ENCODE assay signal across 23 cellular contexts in genomic region chr15:63683343-63683951, GRCh38.
DNase-seq lines count a peak whose midpoint lies in the region; ATAC-seq and TF ChIP-seq lines count a peak whose summit lies in the region.
"Had no signal": no experiment of that assay in that cellular context is flagged by ENCODE, and none has a peak within 500 bp of the region (broad histone marks: within the 10 kb centered on the region; RNA-seq: fewer than 3 reads in every experiment).

No MANE protein-coding gene starts in this region.

- POLR2A ChIA-PET in activated CD4-positive, alpha-beta T cell treated with anti-CD3 and anti-CD28 coated beads for 36 hours (lab: Charles Lee), result interaction anchor here (1.0 kb wide), 1 partner anchor 85 kb away, joined by 4 read pairs; no protein-coding TSS in a partner anchor
- POLR2A ChIA-PET in CD4-positive, alpha-beta T cell (lab: Charles Lee), result interaction anchor here (1.3 kb wide), 1 partner anchor 410 kb away, joined by 3 read pairs; no protein-coding TSS in a partner anchor
- POLR2A ChIA-PET in naive thymus-derived CD8-positive, alpha-beta T cell (lab: Charles Lee), result interaction anchor here (0.5 kb wide), 1 partner anchor 27 kb away, joined by 3 read pairs; no protein-coding TSS in a partner anchor

- H3K9me3 Mint-ChIP-seq in activated CD4-positive, alpha-beta T cell treated with anti-CD3 and anti-CD28 coated beads for 36 hours (ENCODE audit: low read depth), result no peaks in the 10 kb centered on the region
- no peaks in the 10 kb centered on the region for H3K9me3 Mint-ChIP-seq in CD4-positive, alpha-beta T cell
- no peaks in the 10 kb centered on the region for H3K9me3 Mint-ChIP-seq in naive thymus-derived CD8-positive, alpha-beta T cell
- H3K9me3 Mint-ChIP-seq: HFFc6 had no signal

- H3K4me1 Mint-ChIP-seq in activated CD4-positive, alpha-beta T cell treated with anti-CD3 and anti-CD28 coated beads for 36 hours, result peaks cover 2% of the 10 kb centered on the region
- H3K4me1 Mint-ChIP-seq in CD4-positive, alpha-beta T cell (ENCODE audit: low read depth), result no peaks in the 10 kb centered on the region
- peaks cover 2% of the 10 kb centered on the region for H3K4me1 Mint-ChIP-seq in T-helper 17 cell
- peaks cover 0 to 2% (median 0%) of the 10 kb centered on the region in 4 donors for H3K4me1 Mint-ChIP-seq in naive thymus-derived CD8-positive, alpha-beta T cell

- no peak overlapping the region for H3K4me3 ChIP-seq in smooth muscle cell
- H3K4me3 ChIP-seq: BLaER1 treated with 17β-estradiol and CSF1 and Interleukin-3, amounts not matched to agents 10 nM and 100 nM; PC-9 had no signal

- H3K4me1 ChIP-seq in smooth muscle cell (ENCODE audit: low read depth), result no peaks in the 10 kb centered on the region
- H3K4me1 ChIP-seq: BLaER1 treated with 17β-estradiol and CSF1 and Interleukin-3, amounts not matched to agents 10 nM and 100 nM had no signal

- no peak overlapping the region for H3K4me2 ChIP-seq in smooth muscle cell
- H3K4me2 ChIP-seq: BLaER1 treated with 17β-estradiol and CSF1 and Interleukin-3, amounts not matched to agents 10 nM and 100 nM; PC-9 had no signal

- H4K20me1 ChIP-seq in smooth muscle cell (ENCODE audit: low read depth), result no peaks in the 10 kb centered on the region
- H4K20me1 ChIP-seq: BLaER1 treated with 17β-estradiol and CSF1 and Interleukin-3, amounts not matched to agents 10 nM and 100 nM had no signal

- no peaks in the 10 kb centered on the region for H3K79me2 ChIP-seq in smooth muscle cell (ENCODE audit: low read depth)

- TF ChIP-seq CTCF in CD4-positive, alpha-beta T cell (IDR thresholded peaks at IDR 0.05), result no peak
- no peak for TF ChIP-seq CTCF in smooth muscle cell (IDR thresholded peaks at IDR 0.05; ENCODE audit: borderline replicate concordance, insufficient read depth, poor library complexity, severe bottlenecking)

- H3K27me3 ChIP-seq in CD4-positive, alpha-beta T cell (ENCODE audit: control insufficient read depth, insufficient read depth, low read length), result no peaks in the 10 kb centered on the region
- no peaks in the 10 kb centered on the region for H3K27me3 ChIP-seq in smooth muscle cell (ENCODE audit: low read depth)
- H3K27me3 ChIP-seq: BLaER1 treated with 17β-estradiol and CSF1 and Interleukin-3, amounts not matched to agents 10 nM and 100 nM had no signal

- H3K36me3 Mint-ChIP-seq in activated CD4-positive, alpha-beta T cell treated with anti-CD3 and anti-CD28 coated beads for 36 hours (ENCODE audit: low read depth), result peaks cover 18% of the 10 kb centered on the region
- H3K36me3 Mint-ChIP-seq in CD4-positive, alpha-beta T cell (ENCODE audit: low read depth), result peaks cover 23% of the 10 kb centered on the region
- H3K36me3 Mint-ChIP-seq in T-helper 17 cell (ENCODE audit: low read depth), result peaks cover 3% of the 10 kb centered on the region
- H3K36me3 Mint-ChIP-seq in naive thymus-derived CD8-positive, alpha-beta T cell, result peaks cover 0 to 18% (median 10%) of the 10 kb centered on the region in 3 donors

- H3K27me3 Mint-ChIP-seq in activated CD4-positive, alpha-beta T cell treated with anti-CD3 and anti-CD28 coated beads for 36 hours, result no peaks in the 10 kb centered on the region
- H3K27me3 Mint-ChIP-seq in CD4-positive, alpha-beta T cell, result no peaks in the 10 kb centered on the region
- no peaks in the 10 kb centered on the region for H3K27me3 Mint-ChIP-seq in T-helper 17 cell
- no peaks in the 10 kb centered on the region for H3K27me3 Mint-ChIP-seq in naive thymus-derived CD8-positive, alpha-beta T cell

- no peaks in the 10 kb centered on the region for H3K9me3 ChIP-seq in CD4-positive, alpha-beta T cell (ENCODE audit: control insufficient read depth, low read length)
- H3K9me3 ChIP-seq in T-helper 17 cell (ENCODE audit: control insufficient read depth, low read length, poor library complexity, severe bottlenecking) (no peaks in the 10 kb centered on the region), smooth muscle cell (replicated peaks; ENCODE audit: low read depth) (no peaks in the 10 kb centered on the region)
- H3K9me3 ChIP-seq: BLaER1 treated with 17β-estradiol and CSF1 and Interleukin-3, amounts not matched to agents 10 nM and 100 nM had no signal

- DNase-seq in activated CD4-positive, alpha-beta T cell treated with anti-CD3 and anti-CD28 coated beads for 36 hours, result no peak
- no peak for DNase-seq in activated CD4-positive, alpha-beta T cell treated with anti-CD3 and anti-CD28 coated beads, Interleukin-2, amount 50 U/mL, for 1 hour
- DNase-seq in CD4-positive, alpha-beta T cell, result no peak
- DNase-seq in T-helper 17 cell (no peak), smooth muscle cell (lab: John Stamatoyannopoulos, UW; ENCODE audit: unreplicated experiment) (no peak), MV-4-11 (lab: John Stamatoyannopoulos, UW) (no peak), NCI-H510A treated with DMSO at 0.1 percent for 48 hours (lab: John Stamatoyannopoulos, UW) (no peak)
- no peak for DNase-seq in naive thymus-derived CD8-positive, alpha-beta T cell
- DNase-seq: ACHN, DMS79, HFFc6, KBM-7, MM.1S, NCI-H1092, NCI-H1436, NCI-H1930, NCI-H510A, NCI-H748 treated with DMSO at 0.1 percent for 48 hours, PC-9, RPMI8226, SHP77 treated with DMSO at 0.1 percent for 48 hours had no signal

- intact Hi-C loops in activated CD4-positive, alpha-beta T cell treated with anti-CD3 and anti-CD28 coated beads for 36 hours (cut with DNase I, micrococcal nuclease), result no loop called here
- intact Hi-C loops in CD4-positive, alpha-beta T cell (cut with DNase I, micrococcal nuclease), result loop anchor here in 1 of 2 experiments (2.0 kb wide), 1 partner anchor 15 kb away; no protein-coding TSS in a partner anchor

- 88% methylated on average over 1 of the region's 1 CpG for WGBS in smooth muscle cell (ENCODE audit: low lambda C conversion rate)

- no peak overlapping the region for H2AFZ ChIP-seq in smooth muscle cell (ENCODE audit: low read depth)
- H2AFZ ChIP-seq: PC-9 had no signal

- no peak overlapping the region for H3K27ac ChIP-seq in CD4-positive, alpha-beta T cell (ENCODE audit: low read depth, low read length)
- H3K27ac ChIP-seq in smooth muscle cell (ENCODE audit: low read depth), result no peak overlapping the region
- H3K27ac ChIP-seq: 22Rv1; BLaER1 treated with 17β-estradiol and CSF1 and Interleukin-3, amounts not matched to agents 10 nM and 100 nM; PC-9 had no signal

- no peak overlapping the region for H3K9ac ChIP-seq in smooth muscle cell (ENCODE audit: low read depth)
- H3K9ac ChIP-seq: BLaER1 treated with 17β-estradiol and CSF1 and Interleukin-3, amounts not matched to agents 10 nM and 100 nM had no signal

- H3K27ac Mint-ChIP-seq in activated CD4-positive, alpha-beta T cell treated with anti-CD3 and anti-CD28 coated beads for 36 hours, result peak overlapping the region; percentile 39
- peak overlapping the region; percentile 17 for H3K27ac Mint-ChIP-seq in CD4-positive, alpha-beta T cell
- peak overlapping the region; percentile 32 for H3K27ac Mint-ChIP-seq in T-helper 17 cell
- peak overlapping the region in 9 of 10 donors; percentile 26 to 81 (median 72) for H3K27ac Mint-ChIP-seq in naive thymus-derived CD8-positive, alpha-beta T cell
- H3K27ac Mint-ChIP-seq: HFFc6 had no signal

- no peak overlapping the region for H3K4me3 Mint-ChIP-seq in activated CD4-positive, alpha-beta T cell treated with anti-CD3 and anti-CD28 coated beads for 36 hours
- H3K4me3 Mint-ChIP-seq in CD4-positive, alpha-beta T cell, result no peak overlapping the region
- no peak overlapping the region for H3K4me3 Mint-ChIP-seq in T-helper 17 cell
- no peak overlapping the region for H3K4me3 Mint-ChIP-seq in naive thymus-derived CD8-positive, alpha-beta T cell
- H3K4me3 Mint-ChIP-seq: HFFc6 had no signal

- H3K36me3 ChIP-seq in smooth muscle cell (ENCODE audit: low read depth), result peaks cover 27% of the 10 kb centered on the region

- no peaks in the 10 kb centered on the region for H3F3A ChIP-seq in smooth muscle cell (ENCODE audit: low read depth)

- ATAC-seq in activated CD4-positive, alpha-beta T cell treated with anti-CD3 and anti-CD28 coated beads for 36 hours, result no peak
- ATAC-seq in CD4-positive, alpha-beta T cell (ENCODE audit: poor library complexity), result no peak
- no peak for ATAC-seq in T-helper 17 cell
- no peak for ATAC-seq in naive thymus-derived CD8-positive, alpha-beta T cell

- CTCF ChIA-PET in activated CD4-positive, alpha-beta T cell treated with anti-CD3 and anti-CD28 coated beads for 36 hours (lab: Charles Lee), result interaction anchor here (0.6 to 3.0 kb wide), 8 partner anchors 14 to 208 kb away, joined by 3 to 11 read pairs (median 3); no protein-coding TSS in a partner anchor
- CTCF ChIA-PET in CD4-positive, alpha-beta T cell (lab: Charles Lee), result interaction anchor here (1.1 kb wide), 1 partner anchor 8 kb away, joined by 3 read pairs; no protein-coding TSS in a partner anchor

Comparison
In these comparisons a context has a peak if more than half of its experiments do, and no peak if none do; other contexts are left out.
1. H3K27ac Mint-ChIP-seq: peak in every context shown above with its lines; median percentile 72 in naive thymus-derived CD8-positive, alpha-beta T cell; 39 in activated CD4-positive, alpha-beta T cell treated with anti-CD3 and anti-CD28 coated beads for 36 hours; 32 in T-helper 17 cell; 17 in CD4-positive, alpha-beta T cell.